In the genomic region with DNA sequence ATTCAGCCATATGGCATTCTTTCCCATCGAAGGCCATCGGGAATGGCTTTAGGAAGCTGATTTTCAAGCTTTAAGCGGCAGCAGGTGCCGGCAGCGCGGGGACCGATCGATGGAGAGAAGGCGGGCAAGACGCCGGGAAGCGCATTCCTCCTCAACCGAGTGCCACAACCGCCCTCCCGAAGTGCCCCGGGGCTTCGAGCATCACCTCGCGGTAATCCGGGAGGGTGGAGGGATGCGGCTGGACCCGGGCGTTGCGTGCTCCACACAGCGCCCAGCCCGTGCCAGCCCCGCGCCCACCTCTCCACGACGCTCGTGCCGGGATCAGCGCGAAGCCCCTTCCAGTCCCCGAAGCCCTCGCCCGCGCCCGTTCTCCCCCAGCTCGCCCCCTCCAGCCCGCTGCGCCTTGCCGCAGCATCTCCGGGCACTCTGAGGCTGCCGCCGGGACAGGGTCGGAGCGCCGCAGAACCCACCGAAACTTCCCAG, we compare ENCODE assay signal across 1 cellular context.
TF ChIP-seq lines count a peak whose summit lies in the region.

No MANE protein-coding gene starts in this region.

TF ChIP-seq in HEK293, 187 proteins besides CTCF, POLR2A, EP300 and RAD21 (continued from another document and continues in another):
- TF ChIP-seq, protein P1, sequence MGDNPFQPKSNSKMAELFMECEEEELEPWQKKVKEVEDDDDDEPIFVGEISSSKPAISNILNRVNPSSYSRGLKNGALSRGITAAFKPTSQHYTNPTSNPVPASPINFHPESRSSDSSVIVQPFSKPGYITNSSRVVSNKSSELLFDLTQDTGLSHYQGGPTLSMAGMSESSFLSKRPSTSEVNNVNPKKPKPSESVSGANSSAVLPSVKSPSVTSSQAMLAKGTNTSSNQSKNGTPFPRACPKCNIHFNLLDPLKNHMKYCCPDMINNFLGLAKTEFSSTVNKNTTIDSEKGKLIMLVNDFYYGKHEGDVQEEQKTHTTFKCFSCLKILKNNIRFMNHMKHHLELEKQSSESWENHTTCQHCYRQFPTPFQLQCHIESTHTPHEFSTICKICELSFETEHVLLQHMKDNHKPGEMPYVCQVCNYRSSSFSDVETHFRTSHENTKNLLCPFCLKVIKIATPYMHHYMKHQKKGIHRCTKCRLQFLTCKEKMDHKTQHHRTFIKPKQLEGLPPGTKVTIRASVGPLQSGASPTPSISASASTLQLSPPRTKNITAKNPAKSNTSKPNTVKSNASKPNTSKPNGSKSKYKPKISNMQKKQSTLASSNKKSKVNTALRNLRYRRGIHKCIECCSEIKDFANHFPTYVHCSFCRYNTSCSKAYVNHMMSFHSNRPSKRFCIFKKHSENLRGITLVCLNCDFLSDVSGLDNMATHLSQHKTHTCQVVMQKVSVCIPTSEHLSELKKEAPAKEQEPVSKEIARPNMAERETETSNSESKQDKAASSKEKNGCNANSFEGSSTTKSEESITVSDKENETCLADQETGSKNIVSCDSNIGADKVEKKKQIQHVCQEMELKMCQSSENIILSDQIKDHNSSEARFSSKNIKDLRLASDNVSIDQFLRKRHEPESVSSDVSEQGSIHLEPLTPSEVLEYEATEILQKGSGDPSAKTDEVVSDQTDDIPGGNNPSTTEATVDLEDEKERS (tag by site-specific recombination; IDR thresholded peaks at IDR 0.05): no peak
- TF ChIP-seq PRDM1 (tag by site-specific recombination; IDR thresholded peaks at IDR 0.05) (no peak), KLF16 (tag by site-specific recombination; IDR thresholded peaks at IDR 0.05) (peak; percentile 24; the same call in 1 of the 2 replicates), ZNF2 (tag by site-specific recombination; IDR thresholded peaks at IDR 0.05) (peak; percentile 51; the same call in 1 of the 2 replicates), ZNF561 (tag by site-specific recombination; IDR thresholded peaks at IDR 0.05; ENCODE audit: borderline replicate concordance) (no peak), ZNF266 (tag by site-specific recombination; IDR thresholded peaks at IDR 0.05; ENCODE audit: low read depth) (no peak), MZF1 (tag by site-specific recombination; IDR thresholded peaks at IDR 0.05; ENCODE audit: borderline replicate concordance) (no peak), ZNF530 (tag by site-specific recombination; IDR thresholded peaks at IDR 0.05; ENCODE audit: low read depth) (no peak), ZNF529 (tag by site-specific recombination; IDR thresholded peaks at IDR 0.05; ENCODE audit: insufficient replicate concordance) (no peak), ZNF16 (tag by site-specific recombination; IDR thresholded peaks at IDR 0.05; ENCODE audit: low read depth) (no peak), ZBTB1 (tag by site-specific recombination; IDR thresholded peaks at IDR 0.05) (no peak), ZNF354C (tag by site-specific recombination; IDR thresholded peaks at IDR 0.05; ENCODE audit: borderline replicate concordance, low read depth) (no peak), ZNF366 (tag by site-specific recombination; conservative IDR thresholded peaks at IDR 0.05) (peak; percentile 63), ZNF701 (tag by site-specific recombination; IDR thresholded peaks at IDR 0.05) (no peak), ZNF324 (tag by site-specific recombination; IDR thresholded peaks at IDR 0.05) (no peak), BCL11B (tag by site-specific recombination; IDR thresholded peaks at IDR 0.05; ENCODE audit: low read depth) (no peak), ZNF239 (tag by site-specific recombination; IDR thresholded peaks at IDR 0.05) (no peak), ZNF791 (tag by site-specific recombination; IDR thresholded peaks at IDR 0.05) (no peak), ZBTB7A (tag by site-specific recombination; IDR thresholded peaks at IDR 0.05; ENCODE audit: low read depth) (peak; percentile 72), KLF8 (tag by site-specific recombination; IDR thresholded peaks at IDR 0.05) (peak; percentile 31; the same call in 1 of the 2 replicates), ZNF785 (tag by site-specific recombination; IDR thresholded peaks at IDR 0.05) (no peak), ZNF558 (tag by site-specific recombination; IDR thresholded peaks at IDR 0.05) (no peak), EGR2 (tag by site-specific recombination; IDR thresholded peaks at IDR 0.05; ENCODE audit: low read depth) (0 out of 2 replicates have a peak, but pooled peaks have one; percentile 6), ZNF843 (tag by site-specific recombination; IDR thresholded peaks at IDR 0.05) (0 out of 2 replicates have a peak, but pooled peaks have one; percentile 53), ZNF404 (tag by site-specific recombination; IDR thresholded peaks at IDR 0.05) (no peak), BCL11A (tag by site-specific recombination; IDR thresholded peaks at IDR 0.05; ENCODE audit: low read depth) (no peak; the same call in 1 of the 2 replicates), ZNF548 (tag by site-specific recombination; IDR thresholded peaks at IDR 0.05) (no peak), ZNF514 (tag by site-specific recombination; IDR thresholded peaks at IDR 0.05) (no peak)
- TF ChIP-seq, protein P2, sequence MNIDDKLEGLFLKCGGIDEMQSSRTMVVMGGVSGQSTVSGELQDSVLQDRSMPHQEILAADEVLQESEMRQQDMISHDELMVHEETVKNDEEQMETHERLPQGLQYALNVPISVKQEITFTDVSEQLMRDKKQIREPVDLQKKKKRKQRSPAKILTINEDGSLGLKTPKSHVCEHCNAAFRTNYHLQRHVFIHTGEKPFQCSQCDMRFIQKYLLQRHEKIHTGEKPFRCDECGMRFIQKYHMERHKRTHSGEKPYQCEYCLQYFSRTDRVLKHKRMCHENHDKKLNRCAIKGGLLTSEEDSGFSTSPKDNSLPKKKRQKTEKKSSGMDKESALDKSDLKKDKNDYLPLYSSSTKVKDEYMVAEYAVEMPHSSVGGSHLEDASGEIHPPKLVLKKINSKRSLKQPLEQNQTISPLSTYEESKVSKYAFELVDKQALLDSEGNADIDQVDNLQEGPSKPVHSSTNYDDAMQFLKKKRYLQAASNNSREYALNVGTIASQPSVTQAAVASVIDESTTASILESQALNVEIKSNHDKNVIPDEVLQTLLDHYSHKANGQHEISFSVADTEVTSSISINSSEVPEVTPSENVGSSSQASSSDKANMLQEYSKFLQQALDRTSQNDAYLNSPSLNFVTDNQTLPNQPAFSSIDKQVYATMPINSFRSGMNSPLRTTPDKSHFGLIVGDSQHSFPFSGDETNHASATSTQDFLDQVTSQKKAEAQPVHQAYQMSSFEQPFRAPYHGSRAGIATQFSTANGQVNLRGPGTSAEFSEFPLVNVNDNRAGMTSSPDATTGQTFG (tag by site-specific recombination; IDR thresholded peaks at IDR 0.05; ENCODE audit: borderline replicate concordance): no peak
- TF ChIP-seq, protein P3, sequence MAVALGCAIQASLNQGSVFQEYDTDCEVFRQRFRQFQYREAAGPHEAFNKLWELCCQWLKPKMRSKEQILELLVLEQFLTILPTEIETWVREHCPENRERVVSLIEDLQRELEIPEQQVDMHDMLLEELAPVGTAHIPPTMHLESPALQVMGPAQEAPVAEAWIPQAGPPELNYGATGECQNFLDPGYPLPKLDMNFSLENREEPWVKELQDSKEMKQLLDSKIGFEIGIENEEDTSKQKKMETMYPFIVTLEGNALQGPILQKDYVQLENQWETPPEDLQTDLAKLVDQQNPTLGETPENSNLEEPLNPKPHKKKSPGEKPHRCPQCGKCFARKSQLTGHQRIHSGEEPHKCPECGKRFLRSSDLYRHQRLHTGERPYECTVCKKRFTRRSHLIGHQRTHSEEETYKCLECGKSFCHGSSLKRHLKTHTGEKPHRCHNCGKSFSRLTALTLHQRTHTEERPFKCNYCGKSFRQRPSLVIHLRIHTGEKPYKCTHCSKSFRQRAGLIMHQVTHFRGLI (tag by site-specific recombination; IDR thresholded peaks at IDR 0.05): 0 out of 2 replicates have a peak, but pooled peaks have one; percentile 41
- TF ChIP-seq, protein P4, sequence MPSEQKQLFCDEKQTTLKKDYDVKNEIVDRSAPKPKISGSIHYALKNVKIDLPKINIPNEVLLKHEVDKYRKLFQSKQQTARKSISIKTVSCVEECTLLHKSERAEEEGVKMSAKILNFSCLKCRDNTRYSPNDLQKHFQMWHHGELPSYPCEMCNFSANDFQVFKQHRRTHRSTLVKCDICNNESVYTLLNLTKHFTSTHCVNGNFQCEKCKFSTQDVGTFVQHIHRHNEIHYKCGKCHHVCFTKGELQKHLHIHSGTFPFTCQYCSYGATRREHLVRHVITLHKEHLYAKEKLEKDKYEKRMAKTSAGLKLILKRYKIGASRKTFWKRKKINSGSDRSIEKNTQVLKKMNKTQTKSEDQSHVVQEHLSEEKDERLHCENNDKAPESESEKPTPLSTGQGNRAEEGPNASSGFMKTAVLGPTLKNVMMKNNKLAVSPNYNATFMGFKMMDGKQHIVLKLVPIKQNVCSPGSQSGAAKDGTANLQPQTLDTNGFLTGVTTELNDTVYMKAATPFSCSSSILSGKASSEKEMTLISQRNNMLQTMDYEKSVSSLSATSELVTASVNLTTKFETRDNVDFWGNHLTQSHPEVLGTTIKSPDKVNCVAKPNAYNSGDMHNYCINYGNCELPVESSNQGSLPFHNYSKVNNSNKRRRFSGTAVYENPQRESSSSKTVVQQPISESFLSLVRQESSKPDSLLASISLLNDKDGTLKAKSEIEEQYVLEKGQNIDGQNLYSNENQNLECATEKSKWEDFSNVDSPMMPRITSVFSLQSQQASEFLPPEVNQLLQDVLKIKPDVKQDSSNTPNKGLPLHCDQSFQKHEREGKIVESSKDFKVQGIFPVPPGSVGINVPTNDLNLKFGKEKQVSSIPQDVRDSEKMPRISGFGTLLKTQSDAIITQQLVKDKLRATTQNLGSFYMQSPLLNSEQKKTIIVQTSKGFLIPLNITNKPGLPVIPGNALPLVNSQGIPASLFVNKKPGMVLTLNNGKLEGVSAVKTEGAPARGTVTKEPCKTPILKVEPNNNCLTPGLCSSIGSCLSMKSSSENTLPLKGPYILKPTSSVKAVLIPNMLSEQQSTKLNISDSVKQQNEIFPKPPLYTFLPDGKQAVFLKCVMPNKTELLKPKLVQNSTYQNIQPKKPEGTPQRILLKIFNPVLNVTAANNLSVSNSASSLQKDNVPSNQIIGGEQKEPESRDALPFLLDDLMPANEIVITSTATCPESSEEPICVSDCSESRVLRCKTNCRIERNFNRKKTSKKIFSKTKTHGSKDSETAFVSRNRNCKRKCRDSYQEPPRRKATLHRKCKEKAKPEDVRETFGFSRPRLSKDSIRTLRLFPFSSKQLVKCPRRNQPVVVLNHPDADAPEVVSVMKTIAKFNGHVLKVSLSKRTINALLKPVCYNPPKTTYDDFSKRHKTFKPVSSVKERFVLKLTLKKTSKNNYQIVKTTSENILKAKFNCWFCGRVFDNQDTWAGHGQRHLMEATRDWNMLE (tag by site-specific recombination; conservative IDR thresholded peaks at IDR 0.05; ENCODE audit: low read depth): no peak
- TF ChIP-seq, protein P5, sequence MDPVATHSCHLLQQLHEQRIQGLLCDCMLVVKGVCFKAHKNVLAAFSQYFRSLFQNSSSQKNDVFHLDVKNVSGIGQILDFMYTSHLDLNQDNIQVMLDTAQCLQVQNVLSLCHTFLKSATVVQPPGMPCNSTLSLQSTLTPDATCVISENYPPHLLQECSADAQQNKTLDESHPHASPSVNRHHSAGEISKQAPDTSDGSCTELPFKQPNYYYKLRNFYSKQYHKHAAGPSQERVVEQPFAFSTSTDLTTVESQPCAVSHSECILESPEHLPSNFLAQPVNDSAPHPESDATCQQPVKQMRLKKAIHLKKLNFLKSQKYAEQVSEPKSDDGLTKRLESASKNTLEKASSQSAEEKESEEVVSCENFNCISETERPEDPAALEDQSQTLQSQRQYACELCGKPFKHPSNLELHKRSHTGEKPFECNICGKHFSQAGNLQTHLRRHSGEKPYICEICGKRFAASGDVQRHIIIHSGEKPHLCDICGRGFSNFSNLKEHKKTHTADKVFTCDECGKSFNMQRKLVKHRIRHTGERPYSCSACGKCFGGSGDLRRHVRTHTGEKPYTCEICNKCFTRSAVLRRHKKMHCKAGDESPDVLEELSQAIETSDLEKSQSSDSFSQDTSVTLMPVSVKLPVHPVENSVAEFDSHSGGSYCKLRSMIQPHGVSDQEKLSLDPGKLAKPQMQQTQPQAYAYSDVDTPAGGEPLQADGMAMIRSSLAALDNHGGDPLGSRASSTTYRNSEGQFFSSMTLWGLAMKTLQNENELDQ (tag by site-specific recombination; IDR thresholded peaks at IDR 0.05; ENCODE audit: low read depth): no peak
- TF ChIP-seq, protein P6, sequence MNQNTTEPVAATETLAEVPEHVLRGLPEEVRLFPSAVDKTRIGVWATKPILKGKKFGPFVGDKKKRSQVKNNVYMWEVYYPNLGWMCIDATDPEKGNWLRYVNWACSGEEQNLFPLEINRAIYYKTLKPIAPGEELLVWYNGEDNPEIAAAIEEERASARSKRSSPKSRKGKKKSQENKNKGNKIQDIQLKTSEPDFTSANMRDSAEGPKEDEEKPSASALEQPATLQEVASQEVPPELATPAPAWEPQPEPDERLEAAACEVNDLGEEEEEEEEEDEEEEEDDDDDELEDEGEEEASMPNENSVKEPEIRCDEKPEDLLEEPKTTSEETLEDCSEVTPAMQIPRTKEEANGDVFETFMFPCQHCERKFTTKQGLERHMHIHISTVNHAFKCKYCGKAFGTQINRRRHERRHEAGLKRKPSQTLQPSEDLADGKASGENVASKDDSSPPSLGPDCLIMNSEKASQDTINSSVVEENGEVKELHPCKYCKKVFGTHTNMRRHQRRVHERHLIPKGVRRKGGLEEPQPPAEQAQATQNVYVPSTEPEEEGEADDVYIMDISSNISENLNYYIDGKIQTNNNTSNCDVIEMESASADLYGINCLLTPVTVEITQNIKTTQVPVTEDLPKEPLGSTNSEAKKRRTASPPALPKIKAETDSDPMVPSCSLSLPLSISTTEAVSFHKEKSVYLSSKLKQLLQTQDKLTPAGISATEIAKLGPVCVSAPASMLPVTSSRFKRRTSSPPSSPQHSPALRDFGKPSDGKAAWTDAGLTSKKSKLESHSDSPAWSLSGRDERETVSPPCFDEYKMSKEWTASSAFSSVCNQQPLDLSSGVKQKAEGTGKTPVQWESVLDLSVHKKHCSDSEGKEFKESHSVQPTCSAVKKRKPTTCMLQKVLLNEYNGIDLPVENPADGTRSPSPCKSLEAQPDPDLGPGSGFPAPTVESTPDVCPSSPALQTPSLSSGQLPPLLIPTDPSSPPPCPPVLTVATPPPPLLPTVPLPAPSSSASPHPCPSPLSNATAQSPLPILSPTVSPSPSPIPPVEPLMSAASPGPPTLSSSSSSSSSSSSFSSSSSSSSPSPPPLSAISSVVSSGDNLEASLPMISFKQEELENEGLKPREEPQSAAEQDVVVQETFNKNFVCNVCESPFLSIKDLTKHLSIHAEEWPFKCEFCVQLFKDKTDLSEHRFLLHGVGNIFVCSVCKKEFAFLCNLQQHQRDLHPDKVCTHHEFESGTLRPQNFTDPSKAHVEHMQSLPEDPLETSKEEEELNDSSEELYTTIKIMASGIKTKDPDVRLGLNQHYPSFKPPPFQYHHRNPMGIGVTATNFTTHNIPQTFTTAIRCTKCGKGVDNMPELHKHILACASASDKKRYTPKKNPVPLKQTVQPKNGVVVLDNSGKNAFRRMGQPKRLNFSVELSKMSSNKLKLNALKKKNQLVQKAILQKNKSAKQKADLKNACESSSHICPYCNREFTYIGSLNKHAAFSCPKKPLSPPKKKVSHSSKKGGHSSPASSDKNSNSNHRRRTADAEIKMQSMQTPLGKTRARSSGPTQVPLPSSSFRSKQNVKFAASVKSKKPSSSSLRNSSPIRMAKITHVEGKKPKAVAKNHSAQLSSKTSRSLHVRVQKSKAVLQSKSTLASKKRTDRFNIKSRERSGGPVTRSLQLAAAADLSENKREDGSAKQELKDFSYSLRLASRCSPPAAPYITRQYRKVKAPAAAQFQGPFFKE (tag by site-specific recombination; IDR thresholded peaks at IDR 0.05; ENCODE audit: borderline replicate concordance): no peak
